ENCODE assay signal across 9 cellular contexts in genomic region chr20:61980647-61981583, GRCh38.
DNase-seq lines count a peak whose midpoint lies in the region; FAIRE-seq and TF ChIP-seq lines count a peak whose summit lies in the region.
"Had no signal": no experiment of that assay in that cellular context is flagged by ENCODE, and none has a peak within 500 bp of the region (broad histone marks: within the 10 kb centered on the region; RNA-seq: fewer than 3 reads in every experiment).

No MANE protein-coding gene starts in this region.

- H3K9me3 ChIP-seq in H9 (ENCODE audit: control insufficient read depth, low read depth, low read length) (no peaks in the 10 kb centered on the region), left ventricle myocardium inferior (replicated peaks) (no peaks in the 10 kb centered on the region)

- no peak overlapping the region for H2BK20ac ChIP-seq in H9 (ENCODE audit: low read depth, low read length, poor library complexity, severe bottlenecking)

- H4K20me1 ChIP-seq in H9 (ENCODE audit: control insufficient read depth, insufficient read depth, insufficient read length), result no peaks in the 10 kb centered on the region

- no peak overlapping the region for H2AK5ac ChIP-seq in H9 (ENCODE audit: insufficient read length, low read length)

- no peak overlapping the region for H4K8ac ChIP-seq in H9 (replicated peaks; ENCODE audit: insufficient read length, low read depth, low read length)

- no CpG with 5 or more reads among the region's 22 CpGs for WGBS in H9 (ENCODE audit: extremely low coverage, insufficient read length, low lambda C conversion rate)

- H2BK15ac ChIP-seq in H9 (ENCODE audit: low read depth, low read length), result no peak overlapping the region

- H3K79me1 ChIP-seq in H9 (ENCODE audit: insufficient read depth, low read depth, low read length, poor library complexity, severe bottlenecking), result no peaks in the 10 kb centered on the region

- no peak overlapping the region for H3K14ac ChIP-seq in H9 (ENCODE audit: insufficient read depth, low read length)

- H3K4me3 ChIP-seq in AG09309 (ENCODE audit: control insufficient read depth, low read depth, low read length) (no peak overlapping the region), left ventricle myocardium inferior (no peak overlapping the region)

- H3K9ac ChIP-seq in H9 (ENCODE audit: extremely low read depth, insufficient read length, low read length), result no peak overlapping the region

- no peak overlapping the region for H3K4me2 ChIP-seq in H9 (ENCODE audit: insufficient read depth, insufficient read length, low read length)

- FAIRE-seq in urothelium cell line (lab: Jason Lieb, UNC), result peak; percentile 37

- no peaks in the 10 kb centered on the region for H3K4me1 ChIP-seq in H9 (ENCODE audit: insufficient read depth, low read length)
- H3K4me1 ChIP-seq in left ventricle myocardium inferior, result peaks cover 11% of the 10 kb centered on the region

- DNase-seq in AG09309 (ENCODE audit: low read depth), result no peak
- DNase-seq in H9, result no peak
- peak; percentile 56 for DNase-seq in UCSD-AML1 (lab: John Stamatoyannopoulos, UW; ENCODE audit: unreplicated experiment)
- peak; percentile 46 for DNase-seq in left ventricle myocardium inferior
- peak; percentile 61 for DNase-seq in urothelium cell line (ENCODE audit: low spot score)
- DNase-seq in activated T-helper 2 cell treated with anti-CD3 and anti-CD28 coated beads, Interferon-gamma antibody, Interleukin-2, Interleukin-4, amounts not matched to agents 10 μg/mL and 5 μg/mL and 100 μg/mL, durations not matched to agents 14 hours and 24 hours and 36 hours (ENCODE audit: low spot score), result no peak
- no peak for DNase-seq in caudate nucleus (lab: John Stamatoyannopoulos, UW)
- DNase-seq in anterior cingulate cortex (lab: John Stamatoyannopoulos, UW), result no peak

- H3K36me3 Mint-ChIP-seq in H9 (ENCODE audit: insufficient read depth in 1 of 3, low read depth in 3 of 3), result peaks cover 11 to 35% (median 34%) of the 10 kb centered on the region in 3 experiments
- H3K36me3 Mint-ChIP-seq in activated T-helper 2 cell treated with anti-CD3 and anti-CD28 coated beads, Interferon-gamma antibody, Interleukin-2, Interleukin-4, amounts not matched to agents 10 μg/mL and 5 μg/mL and 100 μg/mL, durations not matched to agents 14 hours and 24 hours and 36 hours (ENCODE audit: low read depth), result peaks cover 55% of the 10 kb centered on the region

- H2BK5ac ChIP-seq in H9 (ENCODE audit: insufficient read length, low read length), result no peak overlapping the region

- no peak overlapping the region for H4K91ac ChIP-seq in H9 (ENCODE audit: insufficient read length, low read depth, low read length)

- no peak overlapping the region for H3K56ac ChIP-seq in H9 (ENCODE audit: insufficient read length, low read depth, low read length)

- TF ChIP-seq CTCF in AG09309 (IDR thresholded peaks at IDR 0.05; ENCODE audit: control insufficient read depth, insufficient read depth, low read depth, low read length, missing control alignments) (peak; percentile 54), H9 (conservative IDR thresholded peaks at IDR 0.05) (peak; percentile 52), left ventricle myocardium inferior (IDR thresholded peaks at IDR 0.05; ENCODE audit: borderline replicate concordance) (peak; percentile 65)

- no peak overlapping the region for H3K23ac ChIP-seq in H9 (ENCODE audit: insufficient read length, low read depth, low read length)

- no peak overlapping the region for H3K27ac ChIP-seq in H9 (ENCODE audit: insufficient read length, low read depth, low read length)
- H3K27ac ChIP-seq in left ventricle myocardium inferior (replicated peaks), result no peak overlapping the region
- H3K27ac ChIP-seq in caudate nucleus (ENCODE audit: low read depth, low read length), result no peak overlapping the region
- H3K27ac ChIP-seq: epithelial cell of prostate had no signal

- no peak overlapping the region for H2BK120ac ChIP-seq in H9 (ENCODE audit: low read depth, low read length, poor library complexity, severe bottlenecking)

- no peaks in the 10 kb centered on the region for H3K27me3 Mint-ChIP-seq in H9 (ENCODE audit: low read depth)
- H3K27me3 Mint-ChIP-seq in activated T-helper 2 cell treated with anti-CD3 and anti-CD28 coated beads, Interferon-gamma antibody, Interleukin-2, Interleukin-4, amounts not matched to agents 10 μg/mL and 5 μg/mL and 100 μg/mL, durations not matched to agents 14 hours and 24 hours and 36 hours (ENCODE audit: low read depth), result no peaks in the 10 kb centered on the region

- peak overlapping the region in 2 of 3 experiments; percentile 7 to 82; a peak in 3 of 7 replicates for H3K27ac Mint-ChIP-seq in H9
- H3K27ac Mint-ChIP-seq in activated T-helper 2 cell treated with anti-CD3 and anti-CD28 coated beads, Interferon-gamma antibody, Interleukin-2, Interleukin-4, amounts not matched to agents 10 μg/mL and 5 μg/mL and 100 μg/mL, durations not matched to agents 14 hours and 24 hours and 36 hours, result no peak overlapping the region

- H3K4me3 Mint-ChIP-seq in H9, result no peak overlapping the region
- no peak overlapping the region for H3K4me3 Mint-ChIP-seq in activated T-helper 2 cell treated with anti-CD3 and anti-CD28 coated beads, Interferon-gamma antibody, Interleukin-2, Interleukin-4, amounts not matched to agents 10 μg/mL and 5 μg/mL and 100 μg/mL, durations not matched to agents 14 hours and 24 hours and 36 hours (ENCODE audit: low read depth)

- intact Hi-C loops in left ventricle myocardium inferior (cut with micrococcal nuclease), result no loop called here
- intact Hi-C loops in activated T-helper 2 cell treated with anti-CD3 and anti-CD28 coated beads, Interferon-gamma antibody, Interleukin-2, Interleukin-4, amounts not matched to agents 10 μg/mL and 5 μg/mL and 100 μg/mL, durations not matched to agents 14 hours and 24 hours and 36 hours (cut with micrococcal nuclease), result no loop called here

- no peak overlapping the region for H2AFZ ChIP-seq in H9 (ENCODE audit: low read length)

- no peak overlapping the region for H3K18ac ChIP-seq in H9 (ENCODE audit: insufficient read length, low read depth, low read length)

- H3T11ph ChIP-seq in H9 (ENCODE audit: low read length), result no peak overlapping the region

- H3K79me2 ChIP-seq in H9 (ENCODE audit: insufficient read depth, low read length), result no peaks in the 10 kb centered on the region

- peaks cover 2% of the 10 kb centered on the region in 2 experiments; a peak in 2 of 4 replicates for H3K4me1 Mint-ChIP-seq in H9
- H3K4me1 Mint-ChIP-seq in activated T-helper 2 cell treated with anti-CD3 and anti-CD28 coated beads, Interferon-gamma antibody, Interleukin-2, Interleukin-4, amounts not matched to agents 10 μg/mL and 5 μg/mL and 100 μg/mL, durations not matched to agents 14 hours and 24 hours and 36 hours (ENCODE audit: low read depth), result peaks cover 9% of the 10 kb centered on the region

- H3K23me2 ChIP-seq in H9 (ENCODE audit: insufficient read length, low read depth, low read length, poor library complexity, severe bottlenecking), result no peaks in the 10 kb centered on the region

- no peak overlapping the region for H3K4ac ChIP-seq in H9 (ENCODE audit: low read depth, low read length)

- H2BK12ac ChIP-seq in H9 (ENCODE audit: insufficient read length, low read depth, low read length), result no peak overlapping the region

- H3K9me3 Mint-ChIP-seq in H9, result no peaks in the 10 kb centered on the region; a peak in 1 of 5 replicates
- peaks cover 12% of the 10 kb centered on the region for H3K9me3 Mint-ChIP-seq in activated T-helper 2 cell treated with anti-CD3 and anti-CD28 coated beads, Interferon-gamma antibody, Interleukin-2, Interleukin-4, amounts not matched to agents 10 μg/mL and 5 μg/mL and 100 μg/mL, durations not matched to agents 14 hours and 24 hours and 36 hours

- peaks cover 45% of the 10 kb centered on the region for H3K36me3 ChIP-seq in left ventricle myocardium inferior

- H3K27me3 ChIP-seq in H9 (ENCODE audit: insufficient read depth, low read length) (no peaks in the 10 kb centered on the region), left ventricle myocardium inferior (ENCODE audit: low read depth) (no peaks in the 10 kb centered on the region)

- no peak overlapping the region for H4K5ac ChIP-seq in H9 (ENCODE audit: insufficient read length, low read depth, low read length)

Comparison
In these comparisons a context has a peak if more than half of its experiments do, and no peak if none do; other contexts are left out.
1. DNase-seq: peak in UCSD-AML1 (single experiment), left ventricle myocardium inferior (single experiment) and urothelium cell line (single experiment); none in AG09309 (single experiment), H9 (single experiment), activated T-helper 2 cell treated with anti-CD3 and anti-CD28 coated beads, Interferon-gamma antibody, Interleukin-2, Interleukin-4, amounts not matched to agents 10 μg/mL and 5 μg/mL and 100 μg/mL, durations not matched to agents 14 hours and 24 hours and 36 hours (single experiment), caudate nucleus (0 of 61) and anterior cingulate cortex (0 of 58).
2. Peak in every context shown above with its lines, with median percentiles within 50 percentile points of each other: CTCF ChIP-seq.